ENCODE assay signal across 9 cellular contexts in the genomic region with DNA sequence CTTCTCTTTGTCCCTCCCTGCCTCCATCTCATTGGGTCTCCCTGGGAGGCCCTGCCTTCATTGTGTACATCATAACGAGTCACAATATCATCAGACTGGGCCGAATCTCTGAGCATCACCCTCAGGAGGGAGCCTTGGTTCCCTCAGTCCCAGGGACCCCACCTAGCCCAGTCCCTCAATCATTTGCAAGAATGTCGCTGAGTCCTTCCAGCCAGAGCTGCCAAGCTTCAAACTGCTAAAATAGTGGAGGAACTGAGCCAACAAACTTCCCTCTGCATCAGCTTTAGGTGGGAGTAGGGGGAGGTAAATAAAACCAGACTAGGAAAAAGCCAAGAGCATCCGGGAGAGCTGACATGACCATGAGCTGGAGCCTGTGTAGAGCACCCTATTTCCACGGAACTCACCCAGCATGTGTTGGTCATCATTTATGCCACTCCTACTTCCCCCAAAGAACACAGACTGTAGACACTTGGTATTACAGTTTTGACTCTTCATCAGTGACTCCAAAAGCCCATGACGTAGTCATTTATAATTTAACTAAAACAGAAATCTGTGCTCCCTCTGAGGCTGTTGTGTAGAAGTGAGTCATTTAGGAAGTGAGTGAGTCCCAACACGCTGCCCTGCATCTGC. TPM values are rescaled to one million over a fixed set of nuclear protein-coding genes. Genes with fewer than 3 reads are reported as not detected.
A peak's percentile ranks its signal among the peaks of the same experiment; 100 is the strongest.
DNase-seq lines count a peak whose midpoint lies in the region; ATAC-seq, FAIRE-seq and TF ChIP-seq lines count a peak whose summit lies in the region.
"Had no signal": no experiment of that assay in that cellular context is flagged by ENCODE, and none has a peak within 500 bp of the region (broad histone marks: within the 10 kb centered on the region; RNA-seq: fewer than 3 reads in every experiment).

No MANE protein-coding gene starts in this region.

- intact Hi-C loops in endothelial cell of umbilical vein (cut with micrococcal nuclease) (no loop called here), right lobe of liver (cut with DNase I) (no loop called here)

- POLR2A ChIA-PET in endothelial cell of umbilical vein (lab: Charles Lee) = no interaction called here

- TF ChIP-seq CTCF in GM20000 (IDR thresholded peaks at IDR 0.05; ENCODE audit: extremely low read depth, missing control alignments) (no peak), endothelial cell of umbilical vein (IDR thresholded peaks at IDR 0.05; ENCODE audit: extremely low read depth in 1 of 2, insufficient read depth in 1 of 2, low read depth in 1 of 2, low read length in 2 of 2) (no peak), right lobe of liver (IDR thresholded peaks at IDR 0.05) (no peak)

- H3K4me1 ChIP-seq in endothelial cell of umbilical vein (ENCODE audit: control insufficient read depth, extremely low read depth, insufficient read depth, low read length) (peaks cover 15% of the 10 kb centered on the region), right lobe of liver (no peaks in the 10 kb centered on the region)
- H3K4me1 ChIP-seq in effector memory CD4-positive, alpha-beta T cell (ENCODE audit: control insufficient read depth, insufficient read depth, low read length, poor library complexity, severe bottlenecking) = no peaks in the 10 kb centered on the region

- H3K4me3 ChIP-seq in endothelial cell of umbilical vein (replicated peaks in 1 of 3; ENCODE audit: insufficient read depth in 1 of 3, low read depth in 1 of 3, low read length in 3 of 3) (no peak overlapping the region), right lobe of liver (no peak overlapping the region)
- H3K4me3 ChIP-seq in effector memory CD4-positive, alpha-beta T cell (ENCODE audit: insufficient read depth, low read depth, low read length, poor library complexity, severe bottlenecking) = no peak overlapping the region

- peak overlapping the region; percentile 49 for H2AFZ ChIP-seq in endothelial cell of umbilical vein (ENCODE audit: low read depth, low read length)

- H4K20me1 ChIP-seq in endothelial cell of umbilical vein (replicated peaks; ENCODE audit: control insufficient read depth, extremely low read depth, insufficient read depth, low read length) = no peaks in the 10 kb centered on the region

- peak; percentile 31 for FAIRE-seq in endothelial cell of umbilical vein (lab: Jason Lieb, UNC)

- H3K79me2 ChIP-seq in endothelial cell of umbilical vein (ENCODE audit: control insufficient read depth, insufficient read depth, low read length) = no peaks in the 10 kb centered on the region

- H3K27ac ChIP-seq in endothelial cell of umbilical vein (ENCODE audit: insufficient read depth, low read depth, low read length) (peak overlapping the region; percentile 25), right lobe of liver (no peak overlapping the region)
- no peak overlapping the region for H3K27ac ChIP-seq in effector memory CD4-positive, alpha-beta T cell (ENCODE audit: insufficient read depth, low read length, poor library complexity, severe bottlenecking)

- no peaks in the 10 kb centered on the region for H3K27me3 ChIP-seq in endothelial cell of umbilical vein (ENCODE audit: control insufficient read depth in 2 of 2, insufficient read depth in 2 of 2, low read length in 2 of 2)
- H3K27me3 ChIP-seq in effector memory CD4-positive, alpha-beta T cell (replicated peaks; ENCODE audit: control insufficient read depth, insufficient read depth, low read length, poor library complexity, severe bottlenecking) = no peaks in the 10 kb centered on the region
- H3K27me3 ChIP-seq in right lobe of liver = no peaks in the 10 kb centered on the region

- CTCF ChIA-PET in endothelial cell of umbilical vein (lab: Charles Lee) = interaction anchor here (1.0 to 1.2 kb wide), 4 partner anchors 8 to 242 kb away, joined by 3 to 4 read pairs (median 4); no protein-coding TSS in a partner anchor

- dilution Hi-C loops in endothelial cell of umbilical vein (cut with MboI; ENCODE audit: extremely low pct_ligation_motif_present, low sequenced_read_pairs) = no loop called here

- TF ChIP-seq POLR2A in endothelial cell of umbilical vein (IDR thresholded peaks at IDR 0.05; ENCODE audit: low read depth, low read length) = no peak
- no peak for TF ChIP-seq POLR2A in right lobe of liver (IDR thresholded peaks at IDR 0.05)

- BruUV-seq in endothelial cell of umbilical vein (replicated peaks; lab: Mats Ljungman, UMichigan) = no TSS peak

- H3K9me1 ChIP-seq in endothelial cell of umbilical vein (replicated peaks; ENCODE audit: control insufficient read depth, extremely low read depth, insufficient read depth, low read length) = no peaks in the 10 kb centered on the region

- DNase-seq in EH (ENCODE audit: low read depth) (peak; percentile 8), GM20000 (ENCODE audit: low spot score) (peak; percentile 27), endothelial cell of umbilical vein (ENCODE audit: low read depth, low spot score) (peak; percentile 50), right lobe of liver (no peak), amniotic stem cell (lab: John Stamatoyannopoulos, UW) (no peak), NCI-H2196 (lab: John Stamatoyannopoulos, UW; ENCODE audit: unreplicated experiment) (no peak)
- no peak for DNase-seq in effector memory CD4-positive, alpha-beta T cell

- ATAC-seq in HG03432 (IDR thresholded peaks at IDR 0.05; ENCODE audit: unreplicated experiment) (peak; percentile 68), right lobe of liver (no peak)

- peak overlapping the region; percentile 8 for H3K4me2 ChIP-seq in endothelial cell of umbilical vein (ENCODE audit: insufficient read depth, low read length)

- H3K9ac ChIP-seq in endothelial cell of umbilical vein (replicated peaks; ENCODE audit: extremely low read depth, insufficient read depth, low read length) = no peak overlapping the region

- 64% methylated on average over 6 of the region's 7 CpGs for whole genome bisulfite sequencing in right lobe of liver (ENCODE audit: insufficient coverage, low coverage, low lambda C conversion rate, missing lambda C conversion rate)

- H3K9me3 ChIP-seq in endothelial cell of umbilical vein (replicated peaks; ENCODE audit: control insufficient read depth, insufficient read depth, low read length) (no peaks in the 10 kb centered on the region), right lobe of liver (no peaks in the 10 kb centered on the region)
- no peaks in the 10 kb centered on the region for H3K9me3 ChIP-seq in effector memory CD4-positive, alpha-beta T cell (ENCODE audit: control insufficient read depth, low read length)

- H3K36me3 ChIP-seq in endothelial cell of umbilical vein (ENCODE audit: control insufficient read depth in 2 of 2, extremely low read depth in 1 of 2, insufficient read depth in 2 of 2, low read length in 2 of 2) = no peaks in the 10 kb centered on the region
- no peaks in the 10 kb centered on the region for H3K36me3 ChIP-seq in effector memory CD4-positive, alpha-beta T cell (ENCODE audit: control insufficient read depth, insufficient read depth, low read length)
- no peaks in the 10 kb centered on the region for H3K36me3 ChIP-seq in right lobe of liver

TF ChIP-seq in endothelial cell of umbilical vein, 7 proteins besides CTCF, POLR2A, EP300 and RAD21:
- no peak for TF ChIP-seq POLR2AphosphoS5 (IDR thresholded peaks at IDR 0.05; ENCODE audit: insufficient read depth, low read depth, low read length)
- no peak for TF ChIP-seq EZH2 (IDR thresholded peaks at IDR 0.05; ENCODE audit: borderline replicate concordance, low read depth, low read length, severe bottlenecking)
- TF ChIP-seq MYC (IDR thresholded peaks at IDR 0.05; ENCODE audit: low read depth, low read length) = no peak
- TF ChIP-seq, protein P1, sequence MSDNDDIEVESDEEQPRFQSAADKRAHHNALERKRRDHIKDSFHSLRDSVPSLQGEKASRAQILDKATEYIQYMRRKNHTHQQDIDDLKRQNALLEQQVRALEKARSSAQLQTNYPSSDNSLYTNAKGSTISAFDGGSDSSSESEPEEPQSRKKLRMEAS (IDR thresholded peaks at IDR 0.05; ENCODE audit: insufficient read depth, insufficient read length) = no peak
- peak; percentile 43 for TF ChIP-seq JUN (IDR thresholded peaks at IDR 0.05; ENCODE audit: borderline replicate concordance, insufficient read depth, insufficient read length, low read depth)
- no peak for TF ChIP-seq GATA2 (IDR thresholded peaks at IDR 0.05; ENCODE audit: insufficient read depth, insufficient read length, low read depth, low read length)
- peak; percentile 93 for TF ChIP-seq FOS (IDR thresholded peaks at IDR 0.05; ENCODE audit: borderline replicate concordance, insufficient read depth, low read length)

RNA-seq across cellular contexts. Expression of a gene that starts 28.8 kb away (rescaled TPM):
- not detected in 2 replicates for total RNA-seq in endothelial cell of umbilical vein
- not detected in 2 replicates for polyA plus RNA-seq in endothelial cell of umbilical vein
- not detected in 2 replicates for polyA plus RNA-seq in endothelial cell of umbilical vein (2011; cell fraction: cytosol; rRNA removed)
- not detected in 2 replicates for polyA plus RNA-seq in endothelial cell of umbilical vein (2011; cell fraction: nucleus; rRNA removed)
- not detected in 2 replicates for polyA plus RNA-seq in endothelial cell of umbilical vein (2012)
- not detected in 2 replicates for polyA minus RNA-seq in endothelial cell of umbilical vein
- not detected for polyA minus RNA-seq in endothelial cell of umbilical vein (2011; cell fraction: cytosol; rRNA and poly(A)+ RNA removed)
- not detected in 2 replicates for polyA minus RNA-seq in endothelial cell of umbilical vein (2011; cell fraction: nucleus; rRNA and poly(A)+ RNA removed)
- not detected for total RNA-seq in right lobe of liver
- total RNA-seq: T-helper 1 cell treated with Interleukin-12 subunit alpha and Interleukin-12 subunit beta and Interleukin-4 antibody, amounts not matched to agents 30 ng/mL and 1 ng/mL, for 36 hours had no signal

Comparison
In these comparisons a context has a peak if more than half of its experiments do, and no peak if none do; other contexts are left out.
1. DNase-seq: peak in EH (single experiment), GM20000 (single experiment) and endothelial cell of umbilical vein (single experiment); none in effector memory CD4-positive, alpha-beta T cell (0 of 3), right lobe of liver (0 of 3), amniotic stem cell (single experiment) and NCI-H2196 (single experiment).